Comparison of ENCODE assay signal across 18 cellular contexts in the genomic region with DNA sequence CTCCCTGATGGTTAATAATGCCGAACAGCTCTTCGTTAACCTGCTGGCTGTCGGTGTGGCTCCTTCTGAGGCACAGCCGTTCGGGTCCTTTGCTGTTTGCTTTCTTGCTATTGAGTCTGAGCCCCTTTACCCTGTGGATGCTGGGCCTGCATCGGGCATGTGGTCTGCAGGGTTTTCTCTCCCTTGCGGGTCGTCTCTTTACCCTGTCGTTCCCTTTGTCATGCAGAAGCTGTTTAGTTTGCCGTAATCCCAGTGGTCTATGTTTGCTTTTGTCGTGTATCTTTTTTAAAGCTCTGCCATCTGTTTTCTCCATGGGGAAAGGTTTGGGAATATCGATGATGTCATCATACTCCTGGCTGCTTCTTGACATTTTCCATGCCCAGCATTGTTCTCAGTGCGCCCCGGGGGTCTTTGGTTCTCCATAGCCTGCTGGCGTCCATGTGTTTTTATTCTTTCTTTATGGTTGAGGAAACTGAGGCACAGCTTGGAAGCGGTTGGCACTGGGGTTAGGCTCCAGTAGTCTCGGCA.
"Had no signal": no experiment of that assay in that cellular context is flagged by ENCODE, and none has a peak within 500 bp of the region (broad histone marks: within the 10 kb centered on the region; RNA-seq: fewer than 3 reads in every experiment).

No MANE protein-coding gene starts in this region.

- H3K36me3 Mint-ChIP-seq: natural killer cell had no signal

- H3K27ac ChIP-seq: cardiac muscle cell, coronary artery, left lung, suprapubic skin, upper lobe of left lung had no signal

- ATAC-seq: activated CD4-positive, alpha-beta T cell treated with anti-CD3 and anti-CD28 coated beads for 36 hours; left lung; natural killer cell; psoas muscle; sciatic nerve; stimulated activated naive CD8-positive, alpha-beta T cell treated with anti-CD3 and anti-CD28 coated beads, Interleukin-15, Interleukin-2, amounts not matched to agents 100 U/mL and 50 U/mL, for 24 hours had no signal

- H3K4me3 ChIP-seq: cardiac muscle cell, coronary artery, left lung, psoas muscle, suprapubic skin, upper lobe of left lung had no signal

- H3K27me3 ChIP-seq: cardiac muscle cell, left lung, suprapubic skin, upper lobe of left lung had no signal

- H3K9me3 ChIP-seq: left lung, psoas muscle, suprapubic skin, upper lobe of left lung had no signal

- H3K4me3 Mint-ChIP-seq: activated CD4-positive, alpha-beta memory T cell treated with anti-CD3 and anti-CD28 coated beads, Interleukin-2, amount 10 ng/mL, durations not matched to agents 7 days and 5 days; activated CD4-positive, alpha-beta T cell treated with anti-CD3 and anti-CD28 coated beads for 36 hours; memory B cell; natural killer cell had no signal

- FAIRE-seq: astrocyte, frontal cortex had no signal

- H3K27ac Mint-ChIP-seq: activated CD4-positive, alpha-beta memory T cell treated with anti-CD3 and anti-CD28 coated beads, Interleukin-2, amount 10 ng/mL, durations not matched to agents 7 days and 5 days; activated CD4-positive, alpha-beta T cell treated with anti-CD3 and anti-CD28 coated beads for 36 hours; natural killer cell had no signal

- DNase-seq: activated CD4-positive, alpha-beta memory T cell treated with anti-CD3 and anti-CD28 coated beads, Interleukin-2, amount 10 ng/mL, durations not matched to agents 7 days and 5 days; activated CD4-positive, alpha-beta T cell treated with anti-CD3 and anti-CD28 coated beads for 36 hours; activated naive CD4-positive, alpha-beta T cell treated with Interleukin-2 at 50 U/mL for 16 hours; effector CD4-positive, alpha-beta T cell; islet precursor cell; natural killer cell; stimulated activated naive CD8-positive, alpha-beta T cell treated with anti-CD3 and anti-CD28 coated beads, Interleukin-15, Interleukin-2, amounts not matched to agents 100 U/mL and 50 U/mL, for 24 hours; T1000 had no signal

- H3K9me3 Mint-ChIP-seq: activated CD4-positive, alpha-beta memory T cell treated with anti-CD3 and anti-CD28 coated beads, Interleukin-2, amount 10 ng/mL, durations not matched to agents 7 days and 5 days; memory B cell; natural killer cell had no signal

- H3K27me3 Mint-ChIP-seq: activated CD4-positive, alpha-beta memory T cell treated with anti-CD3 and anti-CD28 coated beads, Interleukin-2, amount 10 ng/mL, durations not matched to agents 7 days and 5 days; activated CD4-positive, alpha-beta T cell treated with anti-CD3 and anti-CD28 coated beads for 36 hours; memory B cell had no signal

- H3K36me3 ChIP-seq: cardiac muscle cell had no signal
